13 cellular contexts compared by ENCODE assay signal in genomic region chr13:41563501-41564001, GRCh38.
DNase-seq lines count a peak whose midpoint lies in the region; ATAC-seq and TF ChIP-seq lines count a peak whose summit lies in the region.
"Had no signal": no experiment of that assay in that cellular context is flagged by ENCODE, and none has a peak within 500 bp of the region (broad histone marks: within the 10 kb centered on the region; RNA-seq: fewer than 3 reads in every experiment).

No MANE protein-coding gene starts in this region.

- H3K9me3 ChIP-seq in GM23248 (ENCODE audit: low read depth): no peaks in the 10 kb centered on the region

- H3K4me1 ChIP-seq in GM23248 (ENCODE audit: insufficient read depth): peaks cover 56% of the 10 kb centered on the region

- H3K4me2 ChIP-seq in GM23248 (ENCODE audit: unreplicated experiment): peak overlapping the region; percentile 53

- no peak overlapping the region for H2AFZ ChIP-seq in GM23248

- H3K27ac ChIP-seq in GM23248: no peak overlapping the region

- H3K4me3 ChIP-seq in GM23248: no peak overlapping the region
- H3K4me3 ChIP-seq in fibroblast of the aortic adventitia (ENCODE audit: low read depth, low read length): no peak overlapping the region

- DNase-seq in GM23248: peak; percentile 36
- DNase-seq in amniotic epithelial cell (ENCODE audit: low read depth): peak; percentile 47
- peak; percentile 35 for DNase-seq in fibroblast of the aortic adventitia (ENCODE audit: low read depth)
- DNase-seq in non-pigmented ciliary epithelial cell (ENCODE audit: low read depth): peak; percentile 90
- DNase-seq in DMS79 (lab: John Stamatoyannopoulos, UW): no peak
- no peak for DNase-seq in central memory CD4-positive, alpha-beta T cell
- no peak for DNase-seq in GM19238 (ENCODE audit: insufficient read length, low spot score)
- DNase-seq: activated CD8-positive, alpha-beta memory T cell treated with anti-CD3 and anti-CD28 coated beads, Interleukin-2, amount 50 U/mL, for 4 hours; CD4-positive, alpha-beta T cell; islet precursor cell; NCI-H524 treated with DMSO at 0.1 percent for 48 hours; stimulated activated CD4-positive, alpha-beta T cell treated with anti-CD3 and anti-CD28 coated beads, Interleukin-4, amount 100 ng/mL, for 24 hours had no signal

- TF ChIP-seq CTCF in fibroblast of the aortic adventitia (IDR thresholded peaks at IDR 0.05; ENCODE audit: insufficient read depth, low read length): no peak

- H3K9ac ChIP-seq in GM23248: no peak overlapping the region

- no peaks in the 10 kb centered on the region for H3K9me2 ChIP-seq in GM23248 (ENCODE audit: insufficient read depth)

- ATAC-seq in HG03108 (IDR thresholded peaks at IDR 0.05; ENCODE audit: unreplicated experiment): no peak

- no peaks in the 10 kb centered on the region for H3K36me3 ChIP-seq in GM23248 (ENCODE audit: low read depth)

- no peaks in the 10 kb centered on the region for H4K20me1 ChIP-seq in GM23248 (ENCODE audit: insufficient read depth)

- no peaks in the 10 kb centered on the region for H3K27me3 ChIP-seq in GM23248 (replicated peaks; ENCODE audit: insufficient read depth)

- H3F3A ChIP-seq in GM23248 (ENCODE audit: insufficient read depth): peaks cover 44% of the 10 kb centered on the region

- in situ Hi-C loops in GM23248 (cut with MboI): no loop called here

- no peaks in the 10 kb centered on the region for H3K79me2 ChIP-seq in GM23248 (ENCODE audit: insufficient read depth)

- 13 to 18% methylated on average over 5 of the region's 5 CpGs for WGBS in GM23248 (ENCODE audit: low coverage in 1 of 2, low lambda C conversion rate in 2 of 2, missing lambda C conversion rate in 2 of 2), 2 experiments

Comparison
In these comparisons a context has a peak if more than half of its experiments do, and no peak if none do; other contexts are left out.
1. DNase-seq: peak in GM23248 (single experiment), amniotic epithelial cell (single experiment), fibroblast of the aortic adventitia (single experiment) and non-pigmented ciliary epithelial cell (single experiment); none in DMS79 (single experiment), central memory CD4-positive, alpha-beta T cell (single experiment) and GM19238 (single experiment).